29 cellular contexts compared by ENCODE assay signal in genomic region chr6:10957414-10957886, GRCh38.
"Had no signal": no experiment of that assay in that cellular context is flagged by ENCODE, and none has a peak within 500 bp of the region (broad histone marks: within the 10 kb centered on the region; RNA-seq: fewer than 3 reads in every experiment).

No MANE protein-coding gene starts in this region.

- H3K36me3 ChIP-seq: stomach, suprapubic skin, thoracic aorta, thyroid gland, tibial artery, tibial nerve, transverse colon, upper lobe of left lung, upper lobe of right lung, uterus, vagina had no signal

- H3K9me3 ChIP-seq: stomach, suprapubic skin, testis, thoracic aorta, thyroid gland, tibial artery, tibial nerve, transverse colon, upper lobe of left lung, upper lobe of right lung, uterus, vagina had no signal

- H3K9me3 Mint-ChIP-seq: stimulated activated naive CD8-positive, alpha-beta T cell treated with anti-CD3 and anti-CD28 coated beads, Interleukin-15, amount 100 ng/mL, for 72 hours; stimulated activated naive CD8-positive, alpha-beta T cell treated with anti-CD3 and anti-CD28 coated beads, Interleukin-15, Interleukin-2, amounts not matched to agents 100 ng/mL and 50 ng/mL, for 24 hours; type B pancreatic cell had no signal

- H3K27me3 Mint-ChIP-seq: type B pancreatic cell had no signal

- H3K4me3 Mint-ChIP-seq: stimulated activated effector memory CD8-positive, alpha-beta T cell treated with anti-CD3 and anti-CD28 coated beads, Interleukin-12 subunit alpha, Interleukin-12 subunit beta, amount 100 ng/mL, for 72 hours; stimulated activated memory B cell treated with anti-CD40 and anti-IgM and Interleukin-4, amounts not matched to agents 10 μg/mL and 1 μg/mL and 100 μg/mL, for 72 hours; stimulated activated naive B cell treated with anti-CD40 and anti-IgM and Interleukin-4, amounts not matched to agents 10 μg/mL and 1 μg/mL and 100 μg/mL, for 72 hours; stimulated activated naive CD8-positive, alpha-beta T cell treated with anti-CD3 and anti-CD28 coated beads, Interleukin-15, amount 100 ng/mL, for 72 hours; stimulated activated naive CD8-positive, alpha-beta T cell treated with anti-CD3 and anti-CD28 coated beads, Interleukin-15, Interleukin-2, amounts not matched to agents 100 ng/mL and 50 ng/mL, for 24 hours; type B pancreatic cell had no signal

- DNase-seq: stimulated activated CD4-positive, alpha-beta T cell treated with anti-CD3 and anti-CD28 coated beads, Interleukin-2, amount 100 ng/mL, for 48 hours; stimulated activated CD4-positive, alpha-beta T cell treated with anti-CD3 and anti-CD28 coated beads, Interleukin-4, amount 100 ng/mL, for 1 hour; stimulated activated CD4-positive, alpha-beta T cell treated with anti-CD3 and anti-CD28 coated beads, Interleukin-4, amount 100 ng/mL, for 24 hours; stimulated activated CD4-positive, alpha-beta T cell treated with anti-CD3 and anti-CD28 coated beads, Interleukin-4, amount 100 ng/mL, for 4 hours; stimulated activated CD8-positive, alpha-beta memory T cell treated with anti-CD3 and anti-CD28 coated beads, Interleukin-4, amount 100 ng/mL, for 48 hours; stimulated activated naive B cell treated with anti-CD40 and anti-IgM and Interleukin-4, amounts not matched to agents 10 μg/mL and 1 μg/mL and 100 μg/mL, for 72 hours; stimulated activated naive CD4-positive, alpha-beta T cell; stimulated activated naive CD4-positive, alpha-beta T cell treated with Interleukin-2 at 50 U/mL for 16 hours; stimulated activated naive CD8-positive, alpha-beta T cell treated with anti-CD3 and anti-CD28 coated beads, Interleukin-15, amount 100 ng/mL, for 72 hours; stimulated activated naive CD8-positive, alpha-beta T cell treated with anti-CD3 and anti-CD28 coated beads, Interleukin-15, Interleukin-2, amounts not matched to agents 100 U/mL and 50 U/mL, for 24 hours; stomach; substantia nigra; testis; thyroid gland; tibial artery; transverse colon; trophoblast cell; upper lobe of left lung; upper lobe of right lung; uterus had no signal

- H3K4me1 ChIP-seq: stomach, suprapubic skin, testis, thyroid gland, tibial artery, tibial nerve, transverse colon, upper lobe of left lung, upper lobe of right lung, uterus, vagina had no signal

- H3K4me1 Mint-ChIP-seq: stimulated activated naive CD8-positive, alpha-beta T cell treated with anti-CD3 and anti-CD28 coated beads, Interleukin-15, amount 100 ng/mL, for 72 hours had no signal

- FAIRE-seq: urothelium cell line had no signal

- H3K27me3 ChIP-seq: stomach, suprapubic skin, testis, thyroid gland, tibial artery, tibial nerve, transverse colon, upper lobe of left lung, upper lobe of right lung, uterus, vagina had no signal

- H3K36me3 Mint-ChIP-seq: stimulated activated effector memory CD8-positive, alpha-beta T cell treated with anti-CD3 and anti-CD28 coated beads, Interleukin-12 subunit alpha, Interleukin-12 subunit beta, amount 100 ng/mL, for 72 hours; stimulated activated memory B cell treated with anti-CD40 and anti-IgM and Interleukin-4, amounts not matched to agents 10 μg/mL and 1 μg/mL and 100 μg/mL, for 72 hours; stimulated activated naive B cell treated with anti-CD40 and anti-IgM and Interleukin-4, amounts not matched to agents 10 μg/mL and 1 μg/mL and 100 μg/mL, for 72 hours had no signal

- H3K27ac ChIP-seq: stomach, suprapubic skin, testis, thoracic aorta, thyroid gland, tibial artery, tibial nerve, transverse colon, upper lobe of left lung, upper lobe of right lung, uterus, vagina had no signal

- H3K27ac Mint-ChIP-seq: stimulated activated effector memory CD8-positive, alpha-beta T cell treated with anti-CD3 and anti-CD28 coated beads, Interleukin-12 subunit alpha, Interleukin-12 subunit beta, amount 100 ng/mL, for 72 hours; stimulated activated memory B cell treated with anti-CD40 and anti-IgM and Interleukin-4, amounts not matched to agents 10 μg/mL and 1 μg/mL and 100 μg/mL, for 72 hours; stimulated activated naive B cell treated with anti-CD40 and anti-IgM and Interleukin-4, amounts not matched to agents 10 μg/mL and 1 μg/mL and 100 μg/mL, for 72 hours; stimulated activated naive CD8-positive, alpha-beta T cell treated with anti-CD3 and anti-CD28 coated beads, Interleukin-15, amount 100 ng/mL, for 72 hours; stimulated activated naive CD8-positive, alpha-beta T cell treated with anti-CD3 and anti-CD28 coated beads, Interleukin-15, Interleukin-2, amounts not matched to agents 100 ng/mL and 50 ng/mL, for 24 hours; type B pancreatic cell had no signal

- ATAC-seq: stimulated activated effector memory CD8-positive, alpha-beta T cell treated with anti-CD3 and anti-CD28 coated beads, Interleukin-12 subunit alpha, Interleukin-12 subunit beta, amount 100 ng/mL, for 72 hours; stimulated activated memory B cell treated with anti-CD40 and anti-IgM and Interleukin-4, amounts not matched to agents 10 μg/mL and 1 μg/mL and 100 μg/mL, for 72 hours; stimulated activated naive B cell treated with anti-CD40 and anti-IgM and Interleukin-4, amounts not matched to agents 10 μg/mL and 1 μg/mL and 100 μg/mL, for 72 hours; stimulated activated naive CD8-positive, alpha-beta T cell treated with anti-CD3 and anti-CD28 coated beads, Interleukin-15, amount 100 ng/mL, for 72 hours; stimulated activated naive CD8-positive, alpha-beta T cell treated with anti-CD3 and anti-CD28 coated beads, Interleukin-15, Interleukin-2, amounts not matched to agents 100 U/mL and 50 U/mL, for 24 hours; upper lobe of right lung had no signal

- H3K4me3 ChIP-seq: stomach, suprapubic skin, testis, thoracic aorta, thyroid gland, tibial artery, tibial nerve, transverse colon, upper lobe of left lung, upper lobe of right lung, uterus, vagina had no signal
